Comparison of ENCODE assay signal across 21 cellular contexts in the genomic region with DNA sequence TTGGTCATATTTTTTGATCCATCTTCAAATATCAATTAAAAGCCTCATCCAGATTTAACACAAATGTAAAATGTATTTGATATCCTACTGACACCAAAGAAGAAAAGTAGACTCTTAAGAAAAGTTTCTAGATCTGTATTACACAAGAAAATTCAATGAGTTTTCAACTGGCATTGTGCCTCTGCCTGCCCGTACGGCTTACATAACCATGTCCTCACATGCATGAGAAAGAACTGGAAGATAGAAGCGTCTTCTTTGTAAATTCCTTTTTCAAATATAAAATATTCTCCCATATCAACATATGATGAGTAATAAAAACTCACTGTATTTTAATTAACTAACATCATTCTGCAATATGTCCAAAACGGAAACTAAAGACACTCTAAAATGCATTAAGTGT. TPM values are rescaled to one million over a fixed set of nuclear protein-coding genes. Genes with fewer than 3 reads are reported as not detected.
"Had no signal": no experiment of that assay in that cellular context is flagged by ENCODE, and none has a peak within 500 bp of the region (broad histone marks: within the 10 kb centered on the region; RNA-seq: fewer than 3 reads in every experiment).

No MANE protein-coding gene starts in this region.

- H3K4me3 ChIP-seq: right atrium auricular region, uterus had no signal

- H3K27ac ChIP-seq: foreskin keratinocyte, parathyroid adenoma, right atrium auricular region, uterus had no signal

- H3K4me1 ChIP-seq: foreskin keratinocyte, parathyroid adenoma, right atrium auricular region, uterus had no signal

- H3K27me3 ChIP-seq: right atrium auricular region, uterus had no signal

- ATAC-seq: activated CD4-positive, alpha-beta T cell treated with anti-CD3 and anti-CD28 coated beads for 36 hours; activated CD8-positive, alpha-beta memory T cell treated with anti-CD3 and anti-CD28 coated beads, Interleukin-2, amount 10 ng/mL, durations not matched to agents 7 days and 5 days; activated CD8-positive, alpha-beta T cell treated with anti-CD3 and anti-CD28 coated beads, Interleukin-2, amount 10 ng/mL, durations not matched to agents 7 days and 5 days; activated naive CD8-positive, alpha-beta T cell treated with anti-CD3 and anti-CD28 coated beads, Interleukin-2, amount 50 U/mL, for 24 hours; foreskin keratinocyte; left colon; naive thymus-derived CD4-positive, alpha-beta T cell had no signal

- H3K36me3 ChIP-seq: right atrium auricular region, uterus had no signal

- H3K9me3 ChIP-seq: uterus had no signal

- DNase-seq: activated CD4-positive, alpha-beta T cell treated with anti-CD3 and anti-CD28 coated beads for 36 hours; activated CD4-positive, CD25-positive, alpha-beta regulatory T cell; activated CD8-positive, alpha-beta memory T cell treated with anti-CD3 and anti-CD28 coated beads, Interleukin-2, amount 10 ng/mL, durations not matched to agents 7 days and 5 days; activated CD8-positive, alpha-beta T cell treated with anti-CD3 and anti-CD28 coated beads, Interleukin-2, amount 10 ng/mL, durations not matched to agents 7 days and 5 days; activated naive CD8-positive, alpha-beta T cell treated with anti-CD3 and anti-CD28 coated beads, Interleukin-2, amount 50 U/mL, for 24 hours; activated T-cell treated with anti-CD3 and anti-CD28 coated beads, Interleukin-2, amount 50 U/mL, for 48 hours; central memory CD4-positive, alpha-beta T cell; dermis blood vessel endothelial cell; effector CD8-positive, alpha-beta T cell; erythroblast; foreskin keratinocyte; islet precursor cell; left colon; midbrain; naive thymus-derived CD4-positive, alpha-beta T cell; stimulated activated naive CD4-positive, alpha-beta T cell; T-helper 1 cell; uterus had no signal

RNA-seq across cellular contexts. Expression of a gene that starts 7.2 kb away (rescaled TPM):
- total RNA-seq: activated CD8-positive, alpha-beta T cell treated with anti-CD3 and anti-CD28 coated beads, Interleukin-2, amount 10 ng/mL, durations not matched to agents 7 days and 5 days; dermis blood vessel endothelial cell; glomerular endothelial cell had no signal
- polyA plus RNA-seq: foreskin keratinocyte; naive thymus-derived CD4-positive, alpha-beta T cell had no signal
